1 cellular context compared by ENCODE assay signal in the genomic region with DNA sequence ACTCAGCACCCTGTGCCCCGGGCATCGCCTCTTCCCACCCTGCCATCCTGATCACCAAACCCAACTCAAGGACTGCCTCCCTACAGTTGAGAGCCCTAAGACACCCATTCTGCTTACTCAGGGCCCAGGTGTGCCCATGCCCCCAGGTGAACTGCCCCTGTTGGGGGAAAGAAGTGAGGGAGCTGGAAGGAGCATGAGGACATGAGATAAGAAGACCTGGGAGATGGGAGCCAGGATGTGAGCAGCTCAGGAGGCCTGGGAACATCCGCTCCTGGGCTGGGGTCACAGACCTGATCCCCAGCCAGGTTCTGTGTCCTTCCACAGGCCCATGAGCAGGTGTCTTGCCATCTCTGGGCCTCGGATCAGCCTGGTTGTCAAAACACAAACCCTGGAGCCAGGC.
TF ChIP-seq lines count a peak whose summit lies in the region.

No MANE protein-coding gene starts in this region.

TF ChIP-seq in H1, 55 proteins besides CTCF, POLR2A, EP300 and RAD21:
- TF ChIP-seq, protein P1, sequence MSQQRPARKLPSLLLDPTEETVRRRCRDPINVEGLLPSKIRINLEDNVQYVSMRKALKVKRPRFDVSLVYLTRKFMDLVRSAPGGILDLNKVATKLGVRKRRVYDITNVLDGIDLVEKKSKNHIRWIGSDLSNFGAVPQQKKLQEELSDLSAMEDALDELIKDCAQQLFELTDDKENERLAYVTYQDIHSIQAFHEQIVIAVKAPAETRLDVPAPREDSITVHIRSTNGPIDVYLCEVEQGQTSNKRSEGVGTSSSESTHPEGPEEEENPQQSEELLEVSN (IDR thresholded peaks at IDR 0.05), result no peak
- no peak for TF ChIP-seq EZH2 (IDR thresholded peaks at IDR 0.05; ENCODE audit: low read depth, low read length, severe bottlenecking)
- TF ChIP-seq ASH2L (IDR thresholded peaks at IDR 0.05; ENCODE audit: low read length), result no peak
- TF ChIP-seq GABPA (IDR thresholded peaks at IDR 0.05; ENCODE audit: borderline replicate concordance, insufficient read depth, low read length), result no peak
- TF ChIP-seq BRCA1 (IDR thresholded peaks at IDR 0.05; ENCODE audit: low read depth, low read length), result no peak
- no peak for TF ChIP-seq CTBP2 (IDR thresholded peaks at IDR 0.05; ENCODE audit: borderline replicate concordance, insufficient read depth, insufficient read length, low read length)
- TF ChIP-seq HDAC2 (IDR thresholded peaks at IDR 0.05; ENCODE audit: borderline replicate concordance in 1 of 2, low read depth in 2 of 2, low read length in 2 of 2), result no peak
- no peak for TF ChIP-seq RNF2 (IDR thresholded peaks at IDR 0.05; ENCODE audit: borderline replicate concordance, low read depth, low read length, missing control alignments, poor library complexity, severe bottlenecking)
- TF ChIP-seq SP1 (IDR thresholded peaks at IDR 0.05; ENCODE audit: low read depth, low read length), result no peak
- no peak for TF ChIP-seq SIN3A (conservative IDR thresholded peaks at IDR 0.05 in 1 of 2, IDR thresholded peaks at IDR 0.05 in 1 of 2; ENCODE audit: low read depth in 1 of 2, low read length in 2 of 2)
- no peak for TF ChIP-seq SIX5 (IDR thresholded peaks at IDR 0.05; ENCODE audit: low read depth, low read length)
- TF ChIP-seq BACH1 (IDR thresholded peaks at IDR 0.05; ENCODE audit: low read length), result no peak
- no peak for TF ChIP-seq CHD1 (IDR thresholded peaks at IDR 0.05; ENCODE audit: low read depth, low read length)
- no peak for TF ChIP-seq TAF1 (IDR thresholded peaks at IDR 0.05; ENCODE audit: low read depth, low read length)
- TF ChIP-seq RXRA (IDR thresholded peaks at IDR 0.05; ENCODE audit: insufficient read depth, low read depth, low read length), result no peak
- TF ChIP-seq EGR1 (IDR thresholded peaks at IDR 0.05; ENCODE audit: borderline replicate concordance, low read depth, low read length), result no peak
- no peak for TF ChIP-seq JUND (IDR thresholded peaks at IDR 0.05; ENCODE audit: low read length)
- TF ChIP-seq SIRT6 (IDR thresholded peaks at IDR 0.05; ENCODE audit: low read length), result no peak
- no peak for TF ChIP-seq POLR2AphosphoS5 (IDR thresholded peaks at IDR 0.05; ENCODE audit: low read depth, low read length)
TF ChIP-seq in H1: peak in this region for 0.
